In genomic region chr4:126604273-126604867, GRCh38 we compare ENCODE assay signal across 9 cellular contexts.
DNase-seq lines count a peak whose midpoint lies in the region; ATAC-seq lines count a peak whose summit lies in the region.
"Had no signal": no experiment of that assay in that cellular context is flagged by ENCODE, and none has a peak within 500 bp of the region (broad histone marks: within the 10 kb centered on the region; RNA-seq: fewer than 3 reads in every experiment).

No MANE protein-coding gene starts in this region.

- no peak overlapping the region for H3K27ac Mint-ChIP-seq in activated naive CD4-positive, alpha-beta T cell treated with anti-CD3 and anti-CD28 coated beads for 36 hours
- H3K27ac Mint-ChIP-seq: activated naive CD8-positive, alpha-beta T cell treated with anti-CD3 and anti-CD28 coated beads, Interleukin-2, amount 10 ng/mL, durations not matched to agents 7 days and 5 days had no signal

- no peak for ATAC-seq in HG02588 (IDR thresholded peaks at IDR 0.05; ENCODE audit: unreplicated experiment)

- DNase-seq in activated naive CD4-positive, alpha-beta T cell treated with anti-CD3 and anti-CD28 coated beads for 36 hours = peak; percentile 5
- DNase-seq in activated naive CD4-positive, alpha-beta T cell treated with anti-CD3 and anti-CD28 coated beads, Interleukin-2, amount 50 U/mL, for 16 hours = no peak
- peak; percentile 63 for DNase-seq in LHCN-M2 (ENCODE audit: low read depth)
- peak; percentile 78 for DNase-seq in adipocyte (ENCODE audit: low read depth)
- peak; percentile 73 for DNase-seq in inferior parietal cortex (ENCODE audit: extremely low spot score)
- no peak for DNase-seq in activated T-cell treated with anti-CD3 and anti-CD28 coated beads, Interleukin-2, amount 50 U/mL, for 48 hours
- DNase-seq in NCI-H2196 (lab: John Stamatoyannopoulos, UW; ENCODE audit: unreplicated experiment) = no peak
- DNase-seq: activated naive CD8-positive, alpha-beta T cell treated with anti-CD3 and anti-CD28 coated beads, Interleukin-2, amount 10 ng/mL, durations not matched to agents 7 days and 5 days had no signal

- H3K4me3 ChIP-seq in adipocyte (ENCODE audit: low read length) = no peak overlapping the region

- peaks cover 4% of the 10 kb centered on the region for H3K9me3 Mint-ChIP-seq in activated naive CD4-positive, alpha-beta T cell treated with anti-CD3 and anti-CD28 coated beads for 36 hours
- H3K9me3 Mint-ChIP-seq: activated naive CD8-positive, alpha-beta T cell treated with anti-CD3 and anti-CD28 coated beads, Interleukin-2, amount 10 ng/mL, durations not matched to agents 7 days and 5 days had no signal

- H3K4me1 ChIP-seq in adipocyte (ENCODE audit: control insufficient read depth, insufficient read depth, low read length) = no peaks in the 10 kb centered on the region

- H3K4me1 Mint-ChIP-seq in activated naive CD4-positive, alpha-beta T cell treated with anti-CD3 and anti-CD28 coated beads for 36 hours (ENCODE audit: low read depth) = no peaks in the 10 kb centered on the region
- H3K4me1 Mint-ChIP-seq: activated naive CD8-positive, alpha-beta T cell treated with anti-CD3 and anti-CD28 coated beads, Interleukin-2, amount 10 ng/mL, durations not matched to agents 7 days and 5 days had no signal

- no peaks in the 10 kb centered on the region for H3K36me3 ChIP-seq in adipocyte (ENCODE audit: control insufficient read depth, insufficient read depth, low read length, severe bottlenecking)

- no peaks in the 10 kb centered on the region for H3K27me3 Mint-ChIP-seq in activated naive CD4-positive, alpha-beta T cell treated with anti-CD3 and anti-CD28 coated beads for 36 hours (ENCODE audit: low read depth)
- H3K27me3 Mint-ChIP-seq: activated naive CD8-positive, alpha-beta T cell treated with anti-CD3 and anti-CD28 coated beads, Interleukin-2, amount 10 ng/mL, durations not matched to agents 7 days and 5 days had no signal

- no peaks in the 10 kb centered on the region for H3K9me3 ChIP-seq in adipocyte (ENCODE audit: control insufficient read depth, low read length)

- intact Hi-C loops in activated naive CD4-positive, alpha-beta T cell treated with anti-CD3 and anti-CD28 coated beads for 36 hours (cut with micrococcal nuclease) = loop anchor here (5.0 kb wide), 1 partner anchor 1292 kb away; the partner anchor contains the start of gene FAT4

- CTCF ChIA-PET in activated naive CD4-positive, alpha-beta T cell treated with anti-CD3 and anti-CD28 coated beads for 36 hours (lab: Charles Lee) = no interaction called here

- H3K4me3 Mint-ChIP-seq in activated naive CD4-positive, alpha-beta T cell treated with anti-CD3 and anti-CD28 coated beads for 36 hours = no peak overlapping the region
- H3K4me3 Mint-ChIP-seq: activated naive CD8-positive, alpha-beta T cell treated with anti-CD3 and anti-CD28 coated beads, Interleukin-2, amount 10 ng/mL, durations not matched to agents 7 days and 5 days had no signal

- no peaks in the 10 kb centered on the region for H3K27me3 ChIP-seq in adipocyte (replicated peaks; ENCODE audit: control insufficient read depth, insufficient read depth, low read length)

- no peaks in the 10 kb centered on the region for H3K36me3 Mint-ChIP-seq in activated naive CD4-positive, alpha-beta T cell treated with anti-CD3 and anti-CD28 coated beads for 36 hours (ENCODE audit: low read depth)
- H3K36me3 Mint-ChIP-seq: activated naive CD8-positive, alpha-beta T cell treated with anti-CD3 and anti-CD28 coated beads, Interleukin-2, amount 10 ng/mL, durations not matched to agents 7 days and 5 days had no signal

- H3K9ac ChIP-seq in adipocyte (ENCODE audit: low read length) = no peak overlapping the region

Comparison
In these comparisons a context has a peak if more than half of its experiments do, and no peak if none do; other contexts are left out.
1. DNase-seq: peak in activated naive CD4-positive, alpha-beta T cell treated with anti-CD3 and anti-CD28 coated beads for 36 hours (single experiment), LHCN-M2 (single experiment), adipocyte (single experiment) and inferior parietal cortex (single experiment); none in activated naive CD4-positive, alpha-beta T cell treated with anti-CD3 and anti-CD28 coated beads, Interleukin-2, amount 50 U/mL, for 16 hours (single experiment), activated T-cell treated with anti-CD3 and anti-CD28 coated beads, Interleukin-2, amount 50 U/mL, for 48 hours (0 of 2) and NCI-H2196 (single experiment).